8 cellular contexts compared by ENCODE assay signal in genomic region chr6:150417899-150418824, GRCh38. TPM values are rescaled to one million over a fixed set of nuclear protein-coding genes. Genes with fewer than 3 reads are reported as not detected.
DNase-seq lines count a peak whose midpoint lies in the region; ATAC-seq and TF ChIP-seq lines count a peak whose summit lies in the region.

No MANE protein-coding gene starts in this region.

- TF ChIP-seq CTCF in left ventricle myocardium inferior (IDR thresholded peaks at IDR 0.05; ENCODE audit: borderline replicate concordance) = peak; percentile 90

- H3K9ac ChIP-seq in adipocyte (ENCODE audit: low read length) = peak overlapping the region; percentile 70

- H3K36me3 ChIP-seq in adipocyte (ENCODE audit: control insufficient read depth, insufficient read depth, low read length, severe bottlenecking) = no peaks in the 10 kb centered on the region
- no peaks in the 10 kb centered on the region for H3K36me3 ChIP-seq in left ventricle myocardium inferior

- H3K27ac ChIP-seq in left ventricle myocardium inferior (replicated peaks) = peak overlapping the region; percentile 76

- peak; percentile 75 for DNase-seq in COLO829 (ENCODE audit: low spot score)
- peak; percentile 69 for DNase-seq in NCI-H774 (lab: John Stamatoyannopoulos, UW)
- peak; percentile 92 for DNase-seq in adipocyte (ENCODE audit: low read depth)
- DNase-seq in left ventricle myocardium inferior = no peak
- DNase-seq in renal cortical epithelial cell (ENCODE audit: low read depth) = peak; percentile 91

- peak; percentile 68 for ATAC-seq in GM18870 (IDR thresholded peaks at IDR 0.05; ENCODE audit: unreplicated experiment)
- peak; percentile 70 for ATAC-seq in HG03460 (IDR thresholded peaks at IDR 0.05; ENCODE audit: unreplicated experiment)
- ATAC-seq in GM21737 (IDR thresholded peaks at IDR 0.05; ENCODE audit: unreplicated experiment) = no peak

- H3K4me1 ChIP-seq in adipocyte (ENCODE audit: control insufficient read depth, insufficient read depth, low read length) (no peaks in the 10 kb centered on the region), left ventricle myocardium inferior (peaks cover 15% of the 10 kb centered on the region)

- peaks cover 3% of the 10 kb centered on the region for H3K9me3 ChIP-seq in adipocyte (ENCODE audit: control insufficient read depth, low read length)
- no peaks in the 10 kb centered on the region for H3K9me3 ChIP-seq in left ventricle myocardium inferior (replicated peaks)

- H3K27me3 ChIP-seq in adipocyte (replicated peaks; ENCODE audit: control insufficient read depth, insufficient read depth, low read length) (peaks cover 6% of the 10 kb centered on the region), left ventricle myocardium inferior (ENCODE audit: low read depth) (no peaks in the 10 kb centered on the region)

- H3K4me3 ChIP-seq in adipocyte (ENCODE audit: low read length) (peak overlapping the region; percentile 71), left ventricle myocardium inferior (peak overlapping the region; percentile 62)

- intact Hi-C loops in left ventricle myocardium inferior (cut with micrococcal nuclease) = loop anchor here (2.0 kb wide), 1 partner anchor 397 kb away; no protein-coding TSS in a partner anchor

RNA-seq across cellular contexts. Expression of gene IYD, which starts 49.4 kb away (rescaled TPM):
- total RNA-seq in left ventricle myocardium inferior = not detected
- total RNA-seq in renal cortical epithelial cell = under 0.01 and 0.30 TPM in 2 replicates
